Comparison of ENCODE assay signal across 25 cellular contexts in the genomic region with DNA sequence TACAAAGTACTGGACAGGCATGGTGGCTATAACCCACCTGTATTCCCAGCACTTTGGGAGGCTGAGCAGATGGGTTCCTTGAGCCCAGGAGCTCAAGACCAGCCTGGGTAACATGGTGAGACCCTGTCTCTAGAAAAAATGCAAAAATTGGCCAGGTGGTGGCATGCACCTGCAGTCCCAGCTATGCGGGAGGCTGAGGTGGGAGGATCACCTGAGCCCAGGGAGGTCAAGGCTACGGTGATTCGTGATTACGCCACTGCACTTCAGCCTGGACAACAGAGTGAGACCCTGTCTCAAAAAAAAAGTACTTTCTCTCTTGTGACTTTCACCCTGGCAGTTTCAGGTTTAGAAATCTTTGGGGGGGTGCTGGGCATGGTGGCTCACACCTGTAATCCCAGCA.
"Had no signal": no experiment of that assay in that cellular context is flagged by ENCODE, and none has a peak within 500 bp of the region (broad histone marks: within the 10 kb centered on the region; RNA-seq: fewer than 3 reads in every experiment).

No MANE protein-coding gene starts in this region.

- H3K9me3 ChIP-seq: body of pancreas had no signal

- DNase-seq: activated B cell treated with CpG ODN at 0.5 μM for 24 hours; activated CD4-positive, alpha-beta T cell treated with anti-CD3 and anti-CD28 coated beads for 1 hour; activated CD4-positive, alpha-beta T cell treated with anti-CD3 and anti-CD28 coated beads, Interleukin-2, amount 10 ng/mL, durations not matched to agents 24 days and 14 days; activated CD4-positive, alpha-beta T cell treated with anti-CD3 and anti-CD28 coated beads, Interleukin-2, amount 50 U/mL, for 48 hours; activated CD8-positive, alpha-beta memory T cell treated with anti-CD3 and anti-CD28 coated beads, Interleukin-2, amount 10 ng/mL, durations not matched to agents 7 days and 5 days; activated effector memory CD4-positive, alpha-beta T cell treated with Interleukin-2 at 50 U/mL for 16 hours; activated naive CD4-positive, alpha-beta T cell; activated T-cell treated with anti-CD3 and anti-CD28 coated beads, Interleukin-2, amount 50 U/mL, for 24 hours; aorta; body of pancreas; central memory CD4-positive, alpha-beta T cell; Karpas-422; MM.1S; NCI-H1105; NCI-H1436; NCI-H1694 treated with DMSO at 0.1 percent for 48 hours; NCI-H2029 treated with DMSO at 0.1 percent for 48 hours; NCI-H510A treated with DMSO at 0.1 percent for 48 hours; NCI-H69; NK-92 treated with Interleukin-12 subunit alpha and Interleukin-12 subunit beta, amount 100 ng/mL, for 24 hours; SHP77; T-helper 17 cell; T-helper 9 cell had no signal

- H3K27ac ChIP-seq: body of pancreas had no signal

- H3K4me3 ChIP-seq: body of pancreas had no signal

- FAIRE-seq: bronchial epithelial cell, RCC 7860 had no signal

- H3K27me3 ChIP-seq: body of pancreas had no signal
